Comparison of ENCODE assay signal across 1 cellular context in genomic region chr1:80533178-80533577, GRCh38.
TF ChIP-seq lines count a peak whose summit lies in the region.

No MANE protein-coding gene starts in this region.

TF ChIP-seq in K562, 482 proteins besides CTCF, POLR2A, EP300 and RAD21 (continued from another document):
- TF ChIP-seq CBX3 (IDR thresholded peaks at IDR 0.05; ENCODE audit: borderline replicate concordance in 1 of 2, low read length in 2 of 2), result no peak
